12 cellular contexts compared by ENCODE assay signal in genomic region chr10:4450981-4451501, GRCh38.
DNase-seq lines count a peak whose midpoint lies in the region; ATAC-seq lines count a peak whose summit lies in the region.
"Had no signal": no experiment of that assay in that cellular context is flagged by ENCODE, and none has a peak within 500 bp of the region (broad histone marks: within the 10 kb centered on the region; RNA-seq: fewer than 3 reads in every experiment).

No MANE protein-coding gene starts in this region.

- no peaks in the 10 kb centered on the region for H3K27me3 ChIP-seq in GM23248 (replicated peaks; ENCODE audit: insufficient read depth)
- H3K27me3 ChIP-seq: ascending aorta, sigmoid colon had no signal

- peak overlapping the region; percentile 68 for H3K27ac ChIP-seq in GM23248
- no peak overlapping the region for H3K27ac ChIP-seq in epithelial cell of prostate
- H3K27ac ChIP-seq: ascending aorta, sigmoid colon had no signal

- peak overlapping the region; percentile 59 for H2AFZ ChIP-seq in GM23248

- 11 to 12% methylated on average over 9 of the region's 9 CpGs for WGBS in GM23248 (ENCODE audit: low coverage in 1 of 2, low lambda C conversion rate in 2 of 2, missing lambda C conversion rate in 2 of 2), 2 experiments

- DNase-seq in GM23248 (peak; percentile 94), NOMO-1 treated with dmso at 0.1 percent for 144 hours (lab: John Stamatoyannopoulos, UW; ENCODE audit: unreplicated experiment) (peak; percentile 11), epithelial cell of prostate (ENCODE audit: low read depth, low spot score) (peak; percentile 40), putamen (ENCODE audit: low spot score) (peak; percentile 2), SKM-1 (lab: John Stamatoyannopoulos, UW; ENCODE audit: unreplicated experiment) (no peak)
- DNase-seq: activated CD4-positive, alpha-beta T cell treated with anti-CD3 and anti-CD28 coated beads for 1 hour; sigmoid colon had no signal

- peaks cover 13% of the 10 kb centered on the region for H3K4me1 ChIP-seq in GM23248 (ENCODE audit: insufficient read depth)
- H3K4me1 ChIP-seq: ascending aorta had no signal

- in situ Hi-C loops in GM23248 (cut with MboI) = no loop called here

- ATAC-seq in HG02938 (IDR thresholded peaks at IDR 0.05; ENCODE audit: unreplicated experiment) = no peak
- no peak for ATAC-seq in GM21723 (IDR thresholded peaks at IDR 0.05; ENCODE audit: unreplicated experiment)
- ATAC-seq: GM12878, HCT116 had no signal

- H3K9ac ChIP-seq in GM23248 = peak overlapping the region; percentile 60

- no peaks in the 10 kb centered on the region for H4K20me1 ChIP-seq in GM23248 (ENCODE audit: insufficient read depth)

- no peaks in the 10 kb centered on the region for H3K79me2 ChIP-seq in GM23248 (ENCODE audit: insufficient read depth)

- H3K4me3 ChIP-seq in GM23248 = peak overlapping the region; percentile 61
- H3K4me3 ChIP-seq: ascending aorta, GM12878, sigmoid colon had no signal

- no peaks in the 10 kb centered on the region for H3K9me3 ChIP-seq in GM23248 (ENCODE audit: low read depth)
- H3K9me3 ChIP-seq: ascending aorta, sigmoid colon had no signal

- peaks cover 6% of the 10 kb centered on the region for H3F3A ChIP-seq in GM23248 (ENCODE audit: insufficient read depth)

- H3K36me3 ChIP-seq in GM23248 (ENCODE audit: low read depth) = no peaks in the 10 kb centered on the region
- H3K36me3 ChIP-seq: ascending aorta, sigmoid colon had no signal

- H3K4me2 ChIP-seq in GM23248 (ENCODE audit: unreplicated experiment) = peak overlapping the region; percentile 70

- no peaks in the 10 kb centered on the region for H3K9me2 ChIP-seq in GM23248 (ENCODE audit: insufficient read depth)
